26 cellular contexts compared by ENCODE assay signal in the genomic region with DNA sequence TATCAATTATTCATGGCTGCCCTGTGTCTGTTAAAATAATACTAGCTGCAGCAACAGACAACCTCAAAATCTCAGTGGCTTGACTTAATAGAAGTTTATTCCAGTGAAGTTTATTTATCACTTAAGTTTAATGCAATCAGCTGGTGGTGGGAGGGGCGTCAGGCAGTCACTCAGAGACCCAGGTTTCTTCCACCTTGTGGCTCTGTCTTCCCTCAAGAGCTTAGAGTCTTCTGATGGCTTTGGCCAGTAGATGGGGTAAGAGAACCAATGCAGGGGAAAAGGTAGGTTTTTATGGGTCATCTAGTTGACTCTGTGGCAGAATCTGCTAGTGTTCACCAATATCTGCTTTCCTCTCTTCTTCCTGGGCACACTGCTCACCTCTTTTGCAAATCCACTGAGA.
DNase-seq lines count a peak whose midpoint lies in the region; ATAC-seq, FAIRE-seq and TF ChIP-seq lines count a peak whose summit lies in the region.
"Had no signal": no experiment of that assay in that cellular context is flagged by ENCODE, and none has a peak within 500 bp of the region (broad histone marks: within the 10 kb centered on the region; RNA-seq: fewer than 3 reads in every experiment).

No MANE protein-coding gene starts in this region.

- no peaks in the 10 kb centered on the region for H4K20me1 ChIP-seq in K562 (replicated peaks; ENCODE audit: control insufficient read depth, insufficient read depth, low read length)

- POLR2A ChIA-PET in K562 (lab: Yijun Ruan, JAX), result no interaction called here

- H2AFZ ChIP-seq in K562 (ENCODE audit: low read depth, low read length), result no peak overlapping the region
- H2AFZ ChIP-seq: GM23248, parathyroid adenoma had no signal

- H3K9ac ChIP-seq in K562 (ENCODE audit: insufficient read depth in 1 of 2, low read depth in 2 of 2, low read length in 2 of 2), result no peak overlapping the region
- H3K9ac ChIP-seq: GM23248, parathyroid adenoma had no signal

- H3K36me3 ChIP-seq in K562 (ENCODE audit: control insufficient read depth, insufficient read depth, low read length), result no peaks in the 10 kb centered on the region

- no TSS peak for BruUV-seq in K562 (replicated peaks; lab: Mats Ljungman, UMichigan)

- no peak overlapping the region for H3K27ac ChIP-seq in 22Rv1
- no peak overlapping the region for H3K27ac ChIP-seq in K562 (ENCODE audit: extremely low read depth, low read depth, low read length)
- H3K27ac ChIP-seq: epithelial cell of prostate, GM23248, parathyroid adenoma had no signal

- H3K9me3 ChIP-seq in K562 (replicated peaks; ENCODE audit: control insufficient read depth, insufficient read depth, low read depth, low read length), result peaks cover 2% of the 10 kb centered on the region; the same call in 1 of the 2 replicates

- H3K27me3 ChIP-seq in K562 (ENCODE audit: control insufficient read depth in 2 of 2, insufficient read depth in 2 of 2, low read length in 2 of 2), result no peaks in the 10 kb centered on the region

- H3K79me2 ChIP-seq in K562 (ENCODE audit: control insufficient read depth, insufficient read depth, low read length), result no peaks in the 10 kb centered on the region
- H3K79me2 ChIP-seq: parathyroid adenoma had no signal

- 0% methylated on average over 1 of the region's 1 CpG for WGBS in K562 (ENCODE audit: insufficient coverage, low coverage, missing lambda C conversion rate)

- no peak for TF ChIP-seq RAD21 in K562 (CRISPR knock-in tag; conservative IDR thresholded peaks at IDR 0.05 in 1 of 2, IDR thresholded peaks at IDR 0.05 in 1 of 2)

- TF ChIP-seq EP300 in K562 (IDR thresholded peaks at IDR 0.05; ENCODE audit: low read length), result no peak

- DNase-seq in NCI-H748 treated with DMSO at 0.1 percent for 48 hours (lab: John Stamatoyannopoulos, UW) (peak; percentile 1), K562 (ENCODE audit: extremely low read depth in 1 of 4, low spot score in 3 of 4) (peak in 1 of 4 experiments; percentile 2), NCI-H146 (lab: John Stamatoyannopoulos, UW) (no peak)
- no peak for DNase-seq in activated effector memory CD4-positive, alpha-beta T cell treated with Interleukin-2 at 50 U/mL for 16 hours
- DNase-seq in stimulated activated CD4-positive, alpha-beta T cell treated with anti-CD3 and anti-CD28 coated beads, Interleukin-4, amount 100 ng/mL, for 1 hour, result no peak
- DNase-seq: activated CD4-positive, alpha-beta T cell treated with anti-CD3 and anti-CD28 coated beads, Interleukin-2, amount 50 U/mL, for 48 hours; activated CD4-positive, CD25-positive, alpha-beta regulatory T cell; activated CD8-positive, alpha-beta memory T cell treated with anti-CD3 and anti-CD28 coated beads, Interleukin-2, amount 50 U/mL, for 48 hours; activated naive CD8-positive, alpha-beta T cell treated with anti-CD3 and anti-CD28 coated beads for 36 hours; cerebellar nuclear complex; DMS153; GF-D8; GM23248; islet precursor cell; KG1; NCI-H1092 treated with DMSO at 0.1 percent for 48 hours; NCI-H2029 treated with DMSO at 0.1 percent for 48 hours; nephron progenitor cell; NK-92 treated with Interleukin-12 subunit alpha and Interleukin-12 subunit beta, amount 100 ng/mL, for 24 hours had no signal

- in situ Hi-C loops in K562 (cut with MboI), result no loop called here

- ATAC-seq in K562 (no peak), GM19455 (IDR thresholded peaks at IDR 0.05; ENCODE audit: unreplicated experiment) (no peak)
- ATAC-seq: sciatic nerve had no signal

- no peak for TF ChIP-seq POLR2A in K562 (conservative IDR thresholded peaks at IDR 0.05)

- CTCF ChIA-PET in K562 (lab: Yijun Ruan, JAX; ENCODE audit: low intra/inter-chr PET ratio), result no interaction called here

- H3K4me3 ChIP-seq in K562, result no peak overlapping the region
- H3K4me3 ChIP-seq: GM23248 had no signal

- H3K4me2 ChIP-seq in K562 (ENCODE audit: insufficient read depth, low read length), result no peak overlapping the region

- no peak for FAIRE-seq in K562 (lab: Jason Lieb, UNC)
- FAIRE-seq: astrocyte had no signal

- intact Hi-C loops in K562 (cut with micrococcal nuclease), result no loop called here

- H3K4me1 ChIP-seq in K562 (replicated peaks in 1 of 2; ENCODE audit: control insufficient read depth in 2 of 2, insufficient read depth in 2 of 2, low read length in 2 of 2), result no peaks in the 10 kb centered on the region
- H3K4me1 ChIP-seq: parathyroid adenoma had no signal

- no peaks in the 10 kb centered on the region for H3K9me1 ChIP-seq in K562 (ENCODE audit: control insufficient read depth, insufficient read depth, low read length)

- peak; percentile 35; the same call in 1 of the 2 replicates for TF ChIP-seq CTCF in 22Rv1 (IDR thresholded peaks at IDR 0.05)
- TF ChIP-seq CTCF in GM12873 (IDR thresholded peaks at IDR 0.05; ENCODE audit: insufficient read depth, low read depth, low read length, missing control alignments), result peak; percentile 3
- no peak for TF ChIP-seq CTCF in K562 (IDR thresholded peaks at IDR 0.05 in 2 of 3, conservative IDR thresholded peaks at IDR 0.05 in 1 of 3; ENCODE audit: insufficient read depth in 2 of 3, low read depth in 1 of 3, low read length in 3 of 3)

TF ChIP-seq in K562, 482 proteins besides CTCF, POLR2A, EP300 and RAD21:
- no peak for TF ChIP-seq RBBP5 (IDR thresholded peaks at IDR 0.05; ENCODE audit: borderline replicate concordance, insufficient read depth, low read length, poor library complexity, severe bottlenecking)
- TF ChIP-seq TAF9B (IDR thresholded peaks at IDR 0.05; ENCODE audit: partially characterized antibody), result no peak
- TF ChIP-seq GATAD2A (IDR thresholded peaks at IDR 0.05), result no peak
- no peak for TF ChIP-seq ZBTB17 (CRISPR knock-in tag; IDR thresholded peaks at IDR 0.05)
- TF ChIP-seq ETS2 (tag; IDR thresholded peaks at IDR 0.05; ENCODE audit: borderline replicate concordance, poor library complexity, severe bottlenecking), result no peak
- no peak for TF ChIP-seq TSC22D4 (tag; IDR thresholded peaks at IDR 0.05)
- TF ChIP-seq, protein P1, sequence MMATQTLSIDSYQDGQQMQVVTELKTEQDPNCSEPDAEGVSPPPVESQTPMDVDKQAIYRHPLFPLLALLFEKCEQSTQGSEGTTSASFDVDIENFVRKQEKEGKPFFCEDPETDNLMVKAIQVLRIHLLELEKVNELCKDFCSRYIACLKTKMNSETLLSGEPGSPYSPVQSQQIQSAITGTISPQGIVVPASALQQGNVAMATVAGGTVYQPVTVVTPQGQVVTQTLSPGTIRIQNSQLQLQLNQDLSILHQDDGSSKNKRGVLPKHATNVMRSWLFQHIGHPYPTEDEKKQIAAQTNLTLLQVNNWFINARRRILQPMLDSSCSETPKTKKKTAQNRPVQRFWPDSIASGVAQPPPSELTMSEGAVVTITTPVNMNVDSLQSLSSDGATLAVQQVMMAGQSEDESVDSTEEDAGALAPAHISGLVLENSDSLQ (IDR thresholded peaks at IDR 0.05), result peak; percentile 76
- TF ChIP-seq, protein P2, sequence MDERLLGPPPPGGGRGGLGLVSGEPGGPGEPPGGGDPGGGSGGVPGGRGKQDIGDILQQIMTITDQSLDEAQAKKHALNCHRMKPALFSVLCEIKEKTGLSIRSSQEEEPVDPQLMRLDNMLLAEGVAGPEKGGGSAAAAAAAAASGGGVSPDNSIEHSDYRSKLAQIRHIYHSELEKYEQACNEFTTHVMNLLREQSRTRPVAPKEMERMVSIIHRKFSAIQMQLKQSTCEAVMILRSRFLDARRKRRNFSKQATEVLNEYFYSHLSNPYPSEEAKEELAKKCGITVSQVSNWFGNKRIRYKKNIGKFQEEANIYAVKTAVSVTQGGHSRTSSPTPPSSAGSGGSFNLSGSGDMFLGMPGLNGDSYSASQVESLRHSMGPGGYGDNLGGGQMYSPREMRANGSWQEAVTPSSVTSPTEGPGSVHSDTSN (CRISPR knock-in tag; IDR thresholded peaks at IDR 0.05; ENCODE audit: low read depth), result no peak
- TF ChIP-seq, protein P2 (tag; conservative IDR thresholded peaks at IDR 0.05; ENCODE audit: low read depth), result 0 out of 2 replicates have a peak, but pooled peaks have one; percentile 20

Comparison
In these comparisons a context has a peak if more than half of its experiments do, and no peak if none do; other contexts are left out.
1. CTCF ChIP-seq: peak in 22Rv1 (single experiment) and GM12873 (single experiment); none in K562 (0 of 3).